37 cellular contexts compared by ENCODE assay signal in genomic region chr3:3305087-3305486, GRCh38.
"Had no signal": no experiment of that assay in that cellular context is flagged by ENCODE, and none has a peak within 500 bp of the region (broad histone marks: within the 10 kb centered on the region; RNA-seq: fewer than 3 reads in every experiment).

No MANE protein-coding gene starts in this region.

- H3K9me3 ChIP-seq: ascending aorta, Peyer's patch had no signal

- H3K4me3 Mint-ChIP-seq: activated CD4-positive, alpha-beta memory T cell treated with anti-CD3 and anti-CD28 coated beads for 36 hours; activated CD8-positive, alpha-beta memory T cell treated with anti-CD3 and anti-CD28 coated beads, Interleukin-2, amount 10 ng/mL, durations not matched to agents 7 days and 5 days; activated naive CD4-positive, alpha-beta T cell treated with anti-CD3 and anti-CD28 coated beads, Interleukin-2, amount 50 U/mL, for 24 hours; activated naive CD8-positive, alpha-beta T cell treated with anti-CD3 and anti-CD28 coated beads, Interleukin-2, amount 10 ng/mL, durations not matched to agents 7 days and 5 days; WTC11 had no signal

- H3K27ac Mint-ChIP-seq: activated CD4-positive, alpha-beta memory T cell treated with anti-CD3 and anti-CD28 coated beads for 36 hours; activated CD8-positive, alpha-beta memory T cell treated with anti-CD3 and anti-CD28 coated beads, Interleukin-2, amount 10 ng/mL, durations not matched to agents 7 days and 5 days; activated naive CD4-positive, alpha-beta T cell treated with anti-CD3 and anti-CD28 coated beads, Interleukin-2, amount 50 U/mL, for 24 hours; activated naive CD8-positive, alpha-beta T cell treated with anti-CD3 and anti-CD28 coated beads, Interleukin-2, amount 10 ng/mL, durations not matched to agents 7 days and 5 days; WTC11 had no signal

- H3K36me3 ChIP-seq: ascending aorta, Peyer's patch had no signal

- H3K27me3 ChIP-seq: ascending aorta, Peyer's patch had no signal

- H3K27me3 Mint-ChIP-seq: activated CD8-positive, alpha-beta memory T cell treated with anti-CD3 and anti-CD28 coated beads, Interleukin-2, amount 10 ng/mL, durations not matched to agents 7 days and 5 days; activated naive CD4-positive, alpha-beta T cell treated with anti-CD3 and anti-CD28 coated beads, Interleukin-2, amount 50 U/mL, for 24 hours; activated naive CD8-positive, alpha-beta T cell treated with anti-CD3 and anti-CD28 coated beads, Interleukin-2, amount 10 ng/mL, durations not matched to agents 7 days and 5 days had no signal

- H3K9me3 Mint-ChIP-seq: activated CD4-positive, alpha-beta memory T cell treated with anti-CD3 and anti-CD28 coated beads for 36 hours; activated naive CD4-positive, alpha-beta T cell treated with anti-CD3 and anti-CD28 coated beads, Interleukin-2, amount 50 U/mL, for 24 hours; activated naive CD8-positive, alpha-beta T cell treated with anti-CD3 and anti-CD28 coated beads, Interleukin-2, amount 10 ng/mL, durations not matched to agents 7 days and 5 days had no signal

- H3K4me1 ChIP-seq: ascending aorta, Peyer's patch had no signal

- H3K27ac ChIP-seq: ascending aorta, Peyer's patch, RWPE1 had no signal

- ATAC-seq: activated CD8-positive, alpha-beta memory T cell treated with anti-CD3 and anti-CD28 coated beads, Interleukin-2, amount 10 ng/mL, durations not matched to agents 7 days and 5 days; PC-3; Right ventricle myocardium inferior; WTC11 had no signal

- H3K36me3 Mint-ChIP-seq: activated CD4-positive, alpha-beta memory T cell treated with anti-CD3 and anti-CD28 coated beads for 36 hours; activated CD8-positive, alpha-beta memory T cell treated with anti-CD3 and anti-CD28 coated beads, Interleukin-2, amount 10 ng/mL, durations not matched to agents 7 days and 5 days; activated naive CD4-positive, alpha-beta T cell treated with anti-CD3 and anti-CD28 coated beads, Interleukin-2, amount 50 U/mL, for 24 hours; activated naive CD8-positive, alpha-beta T cell treated with anti-CD3 and anti-CD28 coated beads, Interleukin-2, amount 10 ng/mL, durations not matched to agents 7 days and 5 days had no signal

- H3K4me1 Mint-ChIP-seq: activated CD8-positive, alpha-beta memory T cell treated with anti-CD3 and anti-CD28 coated beads, Interleukin-2, amount 10 ng/mL, durations not matched to agents 7 days and 5 days; activated naive CD8-positive, alpha-beta T cell treated with anti-CD3 and anti-CD28 coated beads, Interleukin-2, amount 10 ng/mL, durations not matched to agents 7 days and 5 days had no signal

- H3K4me3 ChIP-seq: ascending aorta, Peyer's patch had no signal

- DNase-seq: activated CD4-positive, alpha-beta memory T cell treated with anti-CD3 and anti-CD28 coated beads for 36 hours; activated CD4-positive, alpha-beta T cell treated with anti-CD3 and anti-CD28 coated beads for 4 hours; activated CD4-positive, alpha-beta T cell treated with anti-CD3 and anti-CD28 coated beads, Interleukin-2, amount 50 U/mL, for 1 hour; activated CD4-positive, CD25-positive, alpha-beta regulatory T cell treated with anti-CD3 and anti-CD28 coated beads, Interleukin-2, amount 50 U/mL, for 72 hours; activated CD8-positive, alpha-beta memory T cell treated with anti-CD3 and anti-CD28 coated beads for 24 hours; activated CD8-positive, alpha-beta memory T cell treated with anti-CD3 and anti-CD28 coated beads, Interleukin-2, amount 10 ng/mL, durations not matched to agents 7 days and 5 days; activated CD8-positive, alpha-beta memory T cell treated with anti-CD3 and anti-CD28 coated beads, Interleukin-2, amount 50 U/mL, for 48 hours; activated effector memory CD4-positive, alpha-beta T cell treated with anti-CD3 and anti-CD28 coated beads, Interleukin-2, amount 50 U/mL, for 16 hours; activated naive CD4-positive, alpha-beta T cell; activated naive CD8-positive, alpha-beta T cell treated with anti-CD3 and anti-CD28 coated beads, Interleukin-2, amount 10 ng/mL, durations not matched to agents 7 days and 5 days; activated T-cell treated with anti-CD3 and anti-CD28 coated beads, Interleukin-2, amount 50 U/mL, for 48 hours; amygdala; IMR-90; Karpas-422; KBM-7; MM.1S; MV-4-11; NCI-H1092; NCI-H1436 treated with DMSO at 0.1 percent for 48 hours; NCI-H1694 treated with DMSO at 0.1 percent for 48 hours; NCI-H2029; NCI-H2171; NCI-H510A; NCI-H69; NK-92 treated with Interleukin-12 subunit alpha and Interleukin-12 subunit beta, amount 100 ng/mL, for 24 hours; PC-3; Peyer's patch; SIG-M5; SW 1271; T-helper 1 cell; T-helper 2 cell; T1000 had no signal
